In the genomic region with DNA sequence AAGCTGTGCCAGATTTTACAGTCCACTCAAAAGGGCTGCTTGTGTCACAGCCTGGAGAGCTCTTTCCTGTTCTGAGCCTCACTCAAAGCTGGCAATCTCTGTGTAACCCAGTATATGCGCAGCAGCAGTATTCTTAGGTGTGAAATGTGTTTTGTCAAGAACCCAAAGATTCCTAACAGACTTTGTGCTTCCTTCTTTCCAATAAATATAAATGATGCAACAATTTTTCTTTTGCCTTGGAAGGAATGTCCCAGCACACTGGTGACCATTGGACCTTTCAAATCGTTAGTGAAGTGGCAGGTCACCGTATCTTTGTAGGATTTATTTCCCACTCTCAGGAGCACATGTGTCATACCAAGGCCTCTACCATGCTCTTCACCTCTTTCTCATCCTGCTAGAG, we compare ENCODE assay signal across 27 cellular contexts.
"Had no signal": no experiment of that assay in that cellular context is flagged by ENCODE, and none has a peak within 500 bp of the region (broad histone marks: within the 10 kb centered on the region; RNA-seq: fewer than 3 reads in every experiment).

No MANE protein-coding gene starts in this region.

- H3K9me3 Mint-ChIP-seq: nephron; stimulated activated naive CD8-positive, alpha-beta T cell treated with anti-CD3 and anti-CD28 coated beads, Interleukin-15, Interleukin-2, amounts not matched to agents 100 ng/mL and 50 ng/mL, for 24 hours had no signal

- H3K4me1 Mint-ChIP-seq: neural progenitor cell had no signal

- H3K4me3 Mint-ChIP-seq: natural killer cell; nephron; neural progenitor cell; stimulated activated effector memory CD8-positive, alpha-beta T cell treated with anti-CD3 and anti-CD28 coated beads, Interleukin-12 subunit alpha, Interleukin-12 subunit beta, amount 100 ng/mL, for 72 hours; stimulated activated naive B cell treated with anti-CD40 and anti-IgM and Interleukin-4, amounts not matched to agents 10 μg/mL and 1 μg/mL and 100 μg/mL, for 72 hours; stimulated activated naive CD8-positive, alpha-beta T cell treated with anti-CD3 and anti-CD28 coated beads, Interleukin-15, Interleukin-2, amounts not matched to agents 100 ng/mL and 50 ng/mL, for 24 hours had no signal

- ATAC-seq: natural killer cell; psoas muscle; right cardiac atrium; stimulated activated effector memory CD8-positive, alpha-beta T cell treated with anti-CD3 and anti-CD28 coated beads, Interleukin-12 subunit alpha, Interleukin-12 subunit beta, amount 100 ng/mL, for 72 hours; stimulated activated naive B cell treated with anti-CD40 and anti-IgM and Interleukin-4, amounts not matched to agents 10 μg/mL and 1 μg/mL and 100 μg/mL, for 72 hours had no signal

- DNase-seq: natural killer cell; occipital lobe; ovary; posterior cingulate gyrus; psoas muscle; right cardiac atrium; sigmoid colon; small intestine; stimulated activated CD4-positive, alpha-beta T cell treated with anti-CD3 and anti-CD28 coated beads, Interleukin-15, amount 100 ng/mL, for 24 hours; stimulated activated CD4-positive, alpha-beta T cell treated with anti-CD3 and anti-CD28 coated beads, Interleukin-2, amount 100 ng/mL, for 24 hours; stimulated activated CD4-positive, alpha-beta T cell treated with anti-CD3 and anti-CD28 coated beads, Interleukin-2, amount 100 ng/mL, for 48 hours; stimulated activated CD4-positive, alpha-beta T cell treated with anti-CD3 and anti-CD28 coated beads, Interleukin-4, amount 100 ng/mL, for 24 hours; stimulated activated naive B cell treated with anti-CD40 and anti-IgM and Interleukin-4, amounts not matched to agents 10 μg/mL and 1 μg/mL and 100 μg/mL, for 72 hours; stimulated activated naive CD4-positive, alpha-beta T cell treated with Interleukin-2 at 50 U/mL for 16 hours; stomach; thyroid gland; trophoblast cell; upper lobe of left lung had no signal

- H3K27ac Mint-ChIP-seq: natural killer cell; nephron; neural progenitor cell; progenitor cell of endocrine pancreas; stimulated activated effector memory CD8-positive, alpha-beta T cell treated with anti-CD3 and anti-CD28 coated beads, Interleukin-12 subunit alpha, Interleukin-12 subunit beta, amount 100 ng/mL, for 72 hours; stimulated activated naive B cell treated with anti-CD40 and anti-IgM and Interleukin-4, amounts not matched to agents 10 μg/mL and 1 μg/mL and 100 μg/mL, for 72 hours; stimulated activated naive CD8-positive, alpha-beta T cell treated with anti-CD3 and anti-CD28 coated beads, Interleukin-15, Interleukin-2, amounts not matched to agents 100 ng/mL and 50 ng/mL, for 24 hours had no signal

- H3K36me3 Mint-ChIP-seq: natural killer cell had no signal

- H3K27ac ChIP-seq: neural progenitor cell, ovary, parathyroid adenoma, psoas muscle, sigmoid colon, stomach, thoracic aorta, thyroid gland, tibial nerve, upper lobe of left lung, vagina had no signal

- H3K27me3 Mint-ChIP-seq: stimulated activated naive B cell treated with anti-CD40 and anti-IgM and Interleukin-4, amounts not matched to agents 10 μg/mL and 1 μg/mL and 100 μg/mL, for 72 hours; stimulated activated naive CD8-positive, alpha-beta T cell treated with anti-CD3 and anti-CD28 coated beads, Interleukin-15, Interleukin-2, amounts not matched to agents 100 ng/mL and 50 ng/mL, for 24 hours had no signal
